Comparison of ENCODE assay signal across 20 cellular contexts in the genomic region with DNA sequence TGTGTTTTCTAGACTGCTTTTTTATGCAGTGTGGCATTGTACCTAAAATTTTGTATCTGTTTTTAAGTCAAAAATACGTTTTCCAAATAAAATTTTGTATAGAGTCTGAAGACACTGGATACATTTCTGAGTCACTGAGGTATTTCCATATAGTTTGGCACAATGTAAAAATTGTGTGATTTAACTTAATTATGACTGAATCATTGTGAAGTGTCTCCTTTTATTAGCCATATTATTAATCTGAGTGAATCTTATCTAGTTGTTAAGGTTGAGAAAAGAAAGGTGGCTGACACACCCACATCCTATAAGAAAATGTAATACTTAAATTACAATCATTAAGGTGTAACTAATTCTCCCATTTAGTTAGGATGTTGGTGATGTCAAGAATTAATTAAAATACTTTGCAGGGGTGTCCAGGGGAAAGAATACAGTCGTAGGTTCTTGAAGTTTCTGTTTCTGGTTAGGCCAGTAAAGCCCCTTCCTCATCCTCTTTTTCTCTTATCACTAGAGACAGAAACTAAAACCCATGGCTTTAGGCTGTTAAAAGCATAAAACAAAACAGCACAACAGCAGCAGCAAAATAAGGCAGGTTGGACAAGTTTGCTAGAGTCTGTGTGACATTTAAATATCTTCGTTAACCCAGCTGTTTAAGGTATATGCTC.
DNase-seq lines count a peak whose midpoint lies in the region; ATAC-seq and FAIRE-seq lines count a peak whose summit lies in the region.
"Had no signal": no experiment of that assay in that cellular context is flagged by ENCODE, and none has a peak within 500 bp of the region (broad histone marks: within the 10 kb centered on the region; RNA-seq: fewer than 3 reads in every experiment).

No MANE protein-coding gene starts in this region.

- H3K9me3 Mint-ChIP-seq in central memory CD8-positive, alpha-beta T cell, result no peaks in the 10 kb centered on the region
- H3K9me3 Mint-ChIP-seq: CD14-positive monocyte; endodermal cell; stimulated activated memory B cell treated with anti-CD40 and anti-IgM and Interleukin-4, amounts not matched to agents 10 μg/mL and 1 μg/mL and 100 μg/mL, for 72 hours had no signal

- peaks cover 23% of the 10 kb centered on the region for H3K4me1 Mint-ChIP-seq in central memory CD8-positive, alpha-beta T cell

- H3K4me3 Mint-ChIP-seq in central memory CD8-positive, alpha-beta T cell, result no peak overlapping the region
- H3K4me3 Mint-ChIP-seq: CD14-positive monocyte; endodermal cell; stimulated activated memory B cell treated with anti-CD40 and anti-IgM and Interleukin-4, amounts not matched to agents 10 μg/mL and 1 μg/mL and 100 μg/mL, for 72 hours had no signal

- intact Hi-C loops in head of caudate nucleus (cut with DNase I), result no loop called here

- ATAC-seq in GM18909 (IDR thresholded peaks at IDR 0.05; ENCODE audit: poor library complexity, unreplicated experiment) (peak; percentile 42), GM21526 (IDR thresholded peaks at IDR 0.05; ENCODE audit: low FRiP score, unreplicated experiment) (peak; percentile 25), HG03045 (IDR thresholded peaks at IDR 0.05; ENCODE audit: unreplicated experiment) (peak; percentile 28)
- no peak for ATAC-seq in central memory CD8-positive, alpha-beta T cell (replicated peaks; ENCODE audit: extremely low read depth, poor library complexity, severe bottlenecking)
- ATAC-seq: stimulated activated memory B cell treated with anti-CD40 and anti-IgM and Interleukin-4, amounts not matched to agents 10 μg/mL and 1 μg/mL and 100 μg/mL, for 72 hours had no signal

- no peak for DNase-seq in central memory CD8-positive, alpha-beta T cell (ENCODE audit: low spot score in 2 of 2)
- DNase-seq in amniotic stem cell (lab: John Stamatoyannopoulos, UW), result no peak
- no peak for DNase-seq in RCC 7860 (ENCODE audit: low spot score)
- DNase-seq in head of caudate nucleus, result no peak
- DNase-seq: activated CD4-positive, alpha-beta T cell treated with anti-CD3 and anti-CD28 coated beads, Interleukin-2, amount 50 U/mL, for 1 hour; activated CD8-positive, alpha-beta memory T cell treated with anti-CD3 and anti-CD28 coated beads, Interleukin-2, amount 50 U/mL, for 48 hours; endodermal cell; H7; MG63; NCI-H1436; NCI-H510A treated with DMSO at 0.1 percent for 48 hours; RPMI8226; stimulated activated CD4-positive, alpha-beta T cell treated with anti-CD3 and anti-CD28 coated beads, Interleukin-1b, Interleukin-23, amount 100 ng/mL, for 48 hours; WERI-Rb-1 had no signal

- H3K36me3 Mint-ChIP-seq in central memory CD8-positive, alpha-beta T cell (ENCODE audit: insufficient read depth), result peaks cover 2% of the 10 kb centered on the region
- H3K36me3 Mint-ChIP-seq: stimulated activated memory B cell treated with anti-CD40 and anti-IgM and Interleukin-4, amounts not matched to agents 10 μg/mL and 1 μg/mL and 100 μg/mL, for 72 hours had no signal

- H3K27ac Mint-ChIP-seq in central memory CD8-positive, alpha-beta T cell (ENCODE audit: low read depth), result peak overlapping the region; percentile 11
- H3K27ac Mint-ChIP-seq: CD14-positive monocyte; endodermal cell; stimulated activated memory B cell treated with anti-CD40 and anti-IgM and Interleukin-4, amounts not matched to agents 10 μg/mL and 1 μg/mL and 100 μg/mL, for 72 hours had no signal

- no peak for FAIRE-seq in RCC 7860 (lab: Jason Lieb, UNC)
- FAIRE-seq: GM19239 had no signal

- H3K27me3 Mint-ChIP-seq in central memory CD8-positive, alpha-beta T cell, result no peaks in the 10 kb centered on the region
- H3K27me3 Mint-ChIP-seq: stimulated activated memory B cell treated with anti-CD40 and anti-IgM and Interleukin-4, amounts not matched to agents 10 μg/mL and 1 μg/mL and 100 μg/mL, for 72 hours had no signal
